Comparison of ENCODE assay signal across 7 cellular contexts in the genomic region with DNA sequence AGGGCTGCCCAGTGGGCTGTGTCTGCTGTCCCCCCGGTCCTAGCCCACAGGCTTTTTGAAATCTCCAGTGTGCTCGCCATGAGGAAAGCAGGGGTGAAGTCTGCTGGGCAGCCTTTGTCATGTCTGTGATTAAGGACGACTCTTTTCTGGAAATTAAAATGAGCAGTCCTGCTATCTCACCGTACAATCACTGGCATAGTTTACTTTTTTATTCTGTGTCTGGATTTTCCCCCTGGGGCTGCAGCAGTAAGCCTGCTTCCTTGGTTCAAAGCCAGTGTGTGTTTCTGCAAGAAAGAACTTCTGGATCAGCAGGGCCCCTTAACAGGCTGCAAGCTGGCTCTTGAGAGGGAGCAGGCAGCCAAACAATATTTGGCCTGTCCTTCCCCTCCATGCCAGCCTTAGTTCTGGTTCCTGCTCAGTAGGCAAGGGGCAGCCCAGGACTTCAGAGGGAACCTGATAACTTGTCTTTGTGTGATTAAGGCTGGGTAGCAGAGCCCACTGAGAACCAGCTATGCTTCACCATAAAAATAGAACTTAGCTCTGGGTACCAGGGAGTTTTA.
DNase-seq lines count a peak whose midpoint lies in the region; ATAC-seq and TF ChIP-seq lines count a peak whose summit lies in the region.
"Not testable (repeated sequence)": the region's sequence is repeated elsewhere in the genome, so short reads cannot be mapped to it uniquely, and the experiment has no call there.

No MANE protein-coding gene starts in this region.

- H3K18ac ChIP-seq in IMR-90 (ENCODE audit: low read depth, low read length), result not testable (repeated sequence)

- not testable (repeated sequence) for H4K91ac ChIP-seq in IMR-90 (ENCODE audit: insufficient read depth, low read depth, low read length)

- DNase-seq in IMR-90; Right ventricle myocardium inferior (ENCODE audit: missing footprints); heart right ventricle; osteocyte (ENCODE audit: extremely low spot score, unreplicated experiment); aorta: not testable (repeated sequence)
- DNase-seq in islet precursor cell, result peak; percentile 37

- TF ChIP-seq RAD21 in IMR-90 (IDR thresholded peaks at IDR 0.05; ENCODE audit: low read length), result not testable (repeated sequence)

- not testable (repeated sequence) for H3K4me3 ChIP-seq in IMR-90 (ENCODE audit: insufficient read depth, low read depth, low read length); heart right ventricle; aorta (ENCODE audit: low read length in 2 of 2)

- H3K79me1 ChIP-seq in IMR-90 (ENCODE audit: low read depth in 1 of 2, low read length in 2 of 2), result not testable (repeated sequence)

- H3K4me2 ChIP-seq in IMR-90 (ENCODE audit: low read depth, low read length), result not testable (repeated sequence)

- H2BK5ac ChIP-seq in IMR-90 (ENCODE audit: low read depth, low read length, poor library complexity, severe bottlenecking), result not testable (repeated sequence)

- in situ Hi-C loops in IMR-90 (cut with MboI; ENCODE audit: low sequenced_read_pairs), result not testable (repeated sequence)

- intact Hi-C loops in IMR-90 (cut with micrococcal nuclease); Right ventricle myocardium inferior (cut with DNase I); heart right ventricle (cut with DNase I); aorta (cut with DNase I): not testable (repeated sequence)

- not testable (repeated sequence) for H2AK9ac ChIP-seq in IMR-90 (replicated peaks; ENCODE audit: low read depth, low read length, poor library complexity)

- H3K27ac Mint-ChIP-seq in osteocyte (ENCODE audit: unreplicated experiment), result peak overlapping the region; percentile 54

- POLR2A ChIA-PET in IMR-90 (lab: Charles Lee; ENCODE audit: unreplicated experiment), result not testable (repeated sequence)

- H3K14ac ChIP-seq in IMR-90 (replicated peaks; ENCODE audit: low read depth, low read length), result not testable (repeated sequence)

- not testable (repeated sequence) for H2BK15ac ChIP-seq in IMR-90 (ENCODE audit: low read depth, low read length)

- not testable (repeated sequence) for H4K20me1 ChIP-seq in IMR-90 (ENCODE audit: insufficient read depth, low read length)

- H3K36me3 ChIP-seq in IMR-90 (ENCODE audit: control insufficient read depth, insufficient read depth, low read length); heart right ventricle; aorta (ENCODE audit: control insufficient read depth in 1 of 2, insufficient read depth in 2 of 2, low read length in 1 of 2): not testable (repeated sequence)

- H3K27me3 ChIP-seq in IMR-90 (ENCODE audit: control insufficient read depth, insufficient read depth, low read length); heart right ventricle; aorta (ENCODE audit: control insufficient read depth in 1 of 2, insufficient read depth in 2 of 2, low read length in 1 of 2): not testable (repeated sequence)

- not testable (repeated sequence) for H3K4me1 ChIP-seq in IMR-90 (ENCODE audit: control insufficient read depth, insufficient read depth, low read length); heart right ventricle; aorta (ENCODE audit: control insufficient read depth in 1 of 2, insufficient read depth in 2 of 2, low read length in 2 of 2)

- WGBS in IMR-90 (ENCODE audit: extremely low coverage in 2 of 2, insufficient read length in 1 of 2), 2 experiments, result no CpG with 5 or more reads among the region's 4 CpGs
- 34 to 36% methylated on average over 3 of the region's 4 CpGs for WGBS in heart right ventricle, 2 donors
- 0 to 9% methylated on average over 3 of the region's 4 CpGs for WGBS in aorta, 2 donors

- H3K9ac ChIP-seq in IMR-90 (ENCODE audit: low read depth, low read length), result not testable (repeated sequence)

- peak; percentile 64 for ATAC-seq in IMR-90 (ENCODE audit: low read depth)
- ATAC-seq in SK-N-SH treated with all-trans-retinoic acid at 6 μM for 48 hours, result peak; percentile 74
- ATAC-seq in Right ventricle myocardium inferior, result peak; percentile 59
- peak in 7 of 8 donors; percentile 29 to 77 (median 66) for ATAC-seq in heart right ventricle
- peak; percentile 39 for ATAC-seq in aorta (ENCODE audit: low FRiP score)

- not testable (repeated sequence) for TF ChIP-seq POLR2A in IMR-90 (IDR thresholded peaks at IDR 0.05; ENCODE audit: low read depth, low read length)

- not testable (repeated sequence) for H3K23ac ChIP-seq in IMR-90 (ENCODE audit: low read depth, low read length)

- not testable (repeated sequence) for TF ChIP-seq CTCF in IMR-90 (conservative IDR thresholded peaks at IDR 0.05; ENCODE audit: low read depth, low read length); heart right ventricle (IDR thresholded peaks at IDR 0.05); osteocyte (IDR thresholded peaks at IDR 0.05)

- not testable (repeated sequence) for BruUV-seq in IMR-90 (replicated peaks; lab: Mats Ljungman, UMichigan)

- H4K8ac ChIP-seq in IMR-90 (ENCODE audit: low read depth in 2 of 2, low read length in 2 of 2), result not testable (repeated sequence)

- H2AK5ac ChIP-seq in IMR-90 (ENCODE audit: low read depth, low read length), result not testable (repeated sequence)

- H3K4me3 Mint-ChIP-seq in osteocyte (ENCODE audit: unreplicated experiment), result not testable (repeated sequence)

- not testable (repeated sequence) for H3K56ac ChIP-seq in IMR-90 (ENCODE audit: extremely low read depth, insufficient read depth, low read length)

- H3K27me3 Mint-ChIP-seq in osteocyte (ENCODE audit: unreplicated experiment), result not testable (repeated sequence)

- H3K36me3 Mint-ChIP-seq in osteocyte (ENCODE audit: unreplicated experiment), result not testable (repeated sequence)

- not testable (repeated sequence) for H3K4ac ChIP-seq in IMR-90 (ENCODE audit: low read depth, low read length)

- H3K9me1 ChIP-seq in IMR-90 (ENCODE audit: insufficient read depth, low read length), result not testable (repeated sequence)

- not testable (repeated sequence) for H2BK20ac ChIP-seq in IMR-90 (ENCODE audit: low read depth, low read length)

- not testable (repeated sequence) for H4K5ac ChIP-seq in IMR-90 (ENCODE audit: low read depth, low read length)

- CTCF ChIA-PET in IMR-90 (lab: Yijun Ruan, JAX), result not testable (repeated sequence)

- peaks cover 11% of the 10 kb centered on the region for H3K4me1 Mint-ChIP-seq in osteocyte (ENCODE audit: unreplicated experiment)

- not testable (repeated sequence) for H3K9me3 ChIP-seq in IMR-90 (ENCODE audit: control insufficient read depth, insufficient read depth, low read length); heart right ventricle; aorta (ENCODE audit: control insufficient read depth, low read length)

- not testable (repeated sequence) for H2BK120ac ChIP-seq in IMR-90 (ENCODE audit: low read depth, low read length)

- not testable (repeated sequence) for H3K27ac ChIP-seq in IMR-90 (ENCODE audit: insufficient read depth, low read length); heart right ventricle; aorta (ENCODE audit: low read depth in 1 of 2, low read length in 2 of 2)

- not testable (repeated sequence) for H2AFZ ChIP-seq in IMR-90 (replicated peaks; ENCODE audit: low read length, poor library complexity)

- dilution Hi-C loops in IMR-90 (cut with HindIII; ENCODE audit: low sequenced_read_pairs, unreplicated experiment), result not testable (repeated sequence)

- not testable (repeated sequence) for H3K9me3 Mint-ChIP-seq in osteocyte (ENCODE audit: unreplicated experiment)
